In the genomic region with DNA sequence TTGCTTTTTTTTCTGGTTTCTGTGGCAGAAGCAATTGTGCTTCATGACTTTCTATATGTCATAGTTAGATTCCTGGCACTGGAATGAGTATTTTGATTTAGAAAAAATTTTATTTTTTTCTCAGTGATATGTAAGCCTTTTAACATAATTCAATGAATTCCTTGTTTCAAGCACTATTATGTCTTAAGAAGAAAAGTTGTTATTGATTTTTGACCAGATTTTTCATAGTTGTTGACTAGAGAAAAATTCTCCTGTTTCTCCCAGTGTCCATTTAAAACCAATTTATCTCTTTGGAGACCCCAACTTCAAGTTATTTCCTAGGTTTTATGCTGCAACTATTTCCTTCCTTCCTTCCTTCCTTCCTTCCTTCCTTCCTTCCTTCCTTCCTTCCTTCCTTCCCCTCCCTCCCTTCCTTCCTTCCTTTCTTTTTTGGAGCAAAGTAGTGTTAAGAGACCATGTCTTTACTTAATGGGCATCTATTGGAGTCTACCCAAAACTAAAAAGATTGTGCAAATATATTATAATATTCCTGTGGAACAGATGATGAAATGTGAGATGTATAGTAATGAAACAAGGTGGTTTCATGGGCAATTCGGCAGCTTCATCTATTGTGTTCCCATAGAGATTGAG, we compare ENCODE assay signal across 30 cellular contexts.
"Had no signal": no experiment of that assay in that cellular context is flagged by ENCODE, and none has a peak within 500 bp of the region (broad histone marks: within the 10 kb centered on the region; RNA-seq: fewer than 3 reads in every experiment).

No MANE protein-coding gene starts in this region.

- H3K27ac ChIP-seq: adrenal gland, ascending aorta, body of pancreas, brain microvascular endothelial cell, breast epithelium, cardiac muscle cell had no signal

- DNase-seq: activated effector memory CD4-positive, alpha-beta T cell treated with anti-CD3 and anti-CD28 coated beads, Interleukin-2, amount 50 U/mL, for 16 hours; activated effector memory CD4-positive, alpha-beta T cell treated with Interleukin-2 at 50 U/mL for 16 hours; activated gamma-delta T cell; activated gamma-delta T cell treated with Interleukin-2 at 50 U/mL for 16 hours; activated naive CD4-positive, alpha-beta T cell; activated naive CD4-positive, alpha-beta T cell treated with anti-CD3 and anti-CD28 coated beads for 36 hours; activated naive CD4-positive, alpha-beta T cell treated with anti-CD3 and anti-CD28 coated beads, Interleukin-2, amount 10 ng/mL, durations not matched to agents 7 days and 5 days; activated naive CD4-positive, alpha-beta T cell treated with anti-CD3 and anti-CD28 coated beads, Interleukin-2, amount 50 U/mL, for 16 hours; activated naive CD4-positive, alpha-beta T cell treated with Interleukin-2 at 50 U/mL for 16 hours; activated naive CD8-positive, alpha-beta T cell treated with anti-CD3 and anti-CD28 coated beads for 36 hours; activated naive CD8-positive, alpha-beta T cell treated with anti-CD3 and anti-CD28 coated beads, Interleukin-2, amount 10 ng/mL, durations not matched to agents 7 days and 5 days; activated naive CD8-positive, alpha-beta T cell treated with anti-CD3 and anti-CD28 coated beads, Interleukin-2, amount 50 U/mL, for 24 hours; activated T-cell treated with anti-CD3 and anti-CD28 coated beads, Interleukin-2, amount 50 U/mL, for 4 hours; activated T-cell treated with anti-CD3 and anti-CD28 coated beads, Interleukin-2, amount 50 U/mL, for 48 hours; activated T-cell treated with anti-CD3 and anti-CD28 coated beads, Interleukin-2, amount 50 U/mL, for 72 hours; adrenal gland; amniotic stem cell; amygdala; anterior cingulate cortex; aorta; body of pancreas; brain microvascular endothelial cell; caudate nucleus; central memory CD4-positive, alpha-beta T cell; cerebellar nuclear complex had no signal

- H3K9me3 ChIP-seq: adrenal gland, ascending aorta, body of pancreas, breast epithelium had no signal

- H3K4me3 ChIP-seq: adrenal gland, ascending aorta, body of pancreas, breast epithelium, cardiac muscle cell had no signal

- H3K27me3 ChIP-seq: adrenal gland, ascending aorta, body of pancreas, brain microvascular endothelial cell, breast epithelium, cardiac muscle cell had no signal

- H3K4me1 ChIP-seq: adrenal gland, ascending aorta, body of pancreas, breast epithelium had no signal

- H3K36me3 ChIP-seq: adrenal gland, ascending aorta, brain microvascular endothelial cell, breast epithelium, cardiac muscle cell had no signal

- FAIRE-seq: astrocyte, bronchial epithelial cell had no signal
